2 cellular contexts compared by ENCODE assay signal in genomic region chrX:147913570-147913969, GRCh38.
TF ChIP-seq lines count a peak whose summit lies in the region.

No MANE protein-coding gene starts in this region.

TF ChIP-seq in A549, 52 proteins besides CTCF, POLR2A, EP300 and RAD21:
- TF ChIP-seq CBX8 (IDR thresholded peaks at IDR 0.05) (no peak), KDM1A (IDR thresholded peaks at IDR 0.05; ENCODE audit: low read depth) (no peak), FOSL2 (IDR thresholded peaks at IDR 0.05) (no peak), FOSL2 (CRISPR knock-in tag; IDR thresholded peaks at IDR 0.05) (no peak), NFE2L2 (conservative IDR thresholded peaks at IDR 0.05; ENCODE audit: low read length) (no peak), MAZ (IDR thresholded peaks at IDR 0.05; ENCODE audit: borderline replicate concordance, low read depth, low read length) (no peak), PHF8 (IDR thresholded peaks at IDR 0.05; ENCODE audit: borderline replicate concordance, low read depth) (no peak)
TF ChIP-seq in A549: peak in this region for 0.

TF ChIP-seq in HepG2, 621 proteins besides CTCF, POLR2A, EP300 and RAD21:
- TF ChIP-seq, protein P1, sequence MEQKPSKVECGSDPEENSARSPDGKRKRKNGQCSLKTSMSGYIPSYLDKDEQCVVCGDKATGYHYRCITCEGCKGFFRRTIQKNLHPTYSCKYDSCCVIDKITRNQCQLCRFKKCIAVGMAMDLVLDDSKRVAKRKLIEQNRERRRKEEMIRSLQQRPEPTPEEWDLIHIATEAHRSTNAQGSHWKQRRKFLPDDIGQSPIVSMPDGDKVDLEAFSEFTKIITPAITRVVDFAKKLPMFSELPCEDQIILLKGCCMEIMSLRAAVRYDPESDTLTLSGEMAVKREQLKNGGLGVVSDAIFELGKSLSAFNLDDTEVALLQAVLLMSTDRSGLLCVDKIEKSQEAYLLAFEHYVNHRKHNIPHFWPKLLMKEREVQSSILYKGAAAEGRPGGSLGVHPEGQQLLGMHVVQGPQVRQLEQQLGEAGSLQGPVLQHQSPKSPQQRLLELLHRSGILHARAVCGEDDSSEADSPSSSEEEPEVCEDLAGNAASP (CRISPR knock-in tag; IDR thresholded peaks at IDR 0.05; ENCODE audit: borderline replicate concordance): no peak
- TF ChIP-seq TCF12 (IDR thresholded peaks at IDR 0.05): no peak
- TF ChIP-seq TCF12 (CRISPR knock-in tag; IDR thresholded peaks at IDR 0.05): no peak
- TF ChIP-seq KAT2B (IDR thresholded peaks at IDR 0.05; ENCODE audit: borderline replicate concordance, low read depth, low read length): peak; percentile 91
TF ChIP-seq in HepG2: peak in this region for 1.
